14 cellular contexts compared by ENCODE assay signal in the genomic region with DNA sequence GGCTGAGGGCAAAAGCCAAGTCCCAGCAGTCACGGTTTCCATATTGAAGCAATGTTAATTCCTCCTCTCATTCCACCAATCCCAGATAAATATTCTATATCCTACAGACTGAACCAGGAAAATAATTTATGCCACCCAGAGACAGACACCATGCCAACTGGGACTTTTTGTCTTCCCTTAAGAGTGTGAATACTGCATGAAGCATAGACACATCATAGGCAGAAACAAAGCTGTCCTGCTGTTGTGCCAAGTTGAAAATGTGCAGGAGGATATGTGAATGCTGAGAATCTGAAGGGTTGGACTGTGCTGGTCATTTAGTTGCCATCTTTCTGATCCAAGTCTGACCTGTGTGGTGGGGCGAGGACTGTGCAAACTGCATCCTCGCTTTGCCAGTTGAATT. TPM values are rescaled to one million over a fixed set of nuclear protein-coding genes. Genes with fewer than 3 reads are reported as not detected.
A peak's percentile ranks its signal among the peaks of the same experiment; 100 is the strongest.
DNase-seq lines count a peak whose midpoint lies in the region; ATAC-seq and TF ChIP-seq lines count a peak whose summit lies in the region.
"Had no signal": no experiment of that assay in that cellular context is flagged by ENCODE, and none has a peak within 500 bp of the region (broad histone marks: within the 10 kb centered on the region; RNA-seq: fewer than 3 reads in every experiment).

No MANE protein-coding gene starts in this region.

- peak overlapping the region; percentile 42 for H3K4me3 Mint-ChIP-seq in activated T-helper 17 cell treated with anti-CD3 and anti-CD28 coated beads, Interleukin-2, amount 50 U/mL, for 72 hours
- H3K4me3 Mint-ChIP-seq in stimulated activated effector memory CD8-positive, alpha-beta T cell treated with anti-CD3 and anti-CD28 coated beads, Interleukin-12 subunit alpha, Interleukin-12 subunit beta, amount 100 ng/mL, for 72 hours, result no peak overlapping the region
- H3K4me3 Mint-ChIP-seq: B cell had no signal

- H3K9me3 ChIP-seq in left ventricle myocardium inferior (replicated peaks), result peaks cover 7% of the 10 kb centered on the region
- H3K9me3 ChIP-seq in heart left ventricle, result peaks cover 0 to 8% (median 1%) of the 10 kb centered on the region in 12 donors

- H3K36me3 ChIP-seq in left ventricle myocardium inferior (peaks cover 25% of the 10 kb centered on the region), heart left ventricle (peaks cover 0 to 29% (median 12%) of the 10 kb centered on the region in 9 donors)

- H3K4me3 ChIP-seq in left ventricle myocardium inferior (no peak overlapping the region), heart left ventricle (no peak overlapping the region)
- H3K4me3 ChIP-seq: A549 had no signal

- no peaks in the 10 kb centered on the region for H3K27me3 Mint-ChIP-seq in activated T-helper 17 cell treated with anti-CD3 and anti-CD28 coated beads, Interleukin-2, amount 50 U/mL, for 72 hours
- H3K27me3 Mint-ChIP-seq: B cell had no signal

- ATAC-seq in heart left ventricle, result no peak
- no peak for ATAC-seq in activated T-helper 17 cell treated with anti-CD3 and anti-CD28 coated beads, Interleukin-2, amount 50 U/mL, for 72 hours (replicated peaks)
- no peak for ATAC-seq in stimulated activated naive CD8-positive, alpha-beta T cell treated with anti-CD3 and anti-CD28 coated beads, Interleukin-15, Interleukin-2, amounts not matched to agents 100 U/mL and 50 U/mL, for 24 hours
- no peak for ATAC-seq in GM21576 (IDR thresholded peaks at IDR 0.05; ENCODE audit: unreplicated experiment)
- no peak for ATAC-seq in stimulated activated effector memory CD8-positive, alpha-beta T cell treated with anti-CD3 and anti-CD28 coated beads, Interleukin-12 subunit alpha, Interleukin-12 subunit beta, amount 100 ng/mL, for 72 hours
- ATAC-seq: A549 had no signal

- H3K27me3 ChIP-seq in left ventricle myocardium inferior (ENCODE audit: low read depth) (no peaks in the 10 kb centered on the region), heart left ventricle (no peaks in the 10 kb centered on the region)

- peaks cover 86% of the 10 kb centered on the region for H3K4me1 ChIP-seq in left ventricle myocardium inferior
- H3K4me1 ChIP-seq in heart left ventricle, result peaks cover 0 to 48% (median 17%) of the 10 kb centered on the region in 12 donors

- H3K36me3 Mint-ChIP-seq in activated T-helper 17 cell treated with anti-CD3 and anti-CD28 coated beads, Interleukin-2, amount 50 U/mL, for 72 hours (ENCODE audit: low read depth), result peaks cover 97% of the 10 kb centered on the region
- peaks cover 86% of the 10 kb centered on the region for H3K36me3 Mint-ChIP-seq in stimulated activated effector memory CD8-positive, alpha-beta T cell treated with anti-CD3 and anti-CD28 coated beads, Interleukin-12 subunit alpha, Interleukin-12 subunit beta, amount 100 ng/mL, for 72 hours

- intact Hi-C loops in left ventricle myocardium inferior (cut with micrococcal nuclease), result no loop called here
- intact Hi-C loops in heart left ventricle (cut with DNase I), result no loop called here

- H3K4me1 Mint-ChIP-seq in activated T-helper 17 cell treated with anti-CD3 and anti-CD28 coated beads, Interleukin-2, amount 50 U/mL, for 72 hours, result peaks cover 24% of the 10 kb centered on the region
- peaks cover 26% of the 10 kb centered on the region for H3K4me1 Mint-ChIP-seq in stimulated activated effector memory CD8-positive, alpha-beta T cell treated with anti-CD3 and anti-CD28 coated beads, Interleukin-12 subunit alpha, Interleukin-12 subunit beta, amount 100 ng/mL, for 72 hours

- H3K27ac ChIP-seq in left ventricle myocardium inferior (replicated peaks) (peak overlapping the region; percentile 73), heart left ventricle (no peak overlapping the region)

- WGBS in heart left ventricle, 4 donors, result 92 to 98% (median 96%) methylated on average over 3 of the region's 3 CpGs

- TF ChIP-seq CTCF in left ventricle myocardium inferior (IDR thresholded peaks at IDR 0.05; ENCODE audit: borderline replicate concordance) (no peak), heart left ventricle (IDR thresholded peaks at IDR 0.05) (no peak)

- no peak for TF ChIP-seq POLR2A in heart left ventricle (IDR thresholded peaks at IDR 0.05)

- DNase-seq in left ventricle myocardium inferior, result no peak
- no peak for DNase-seq in heart left ventricle
- peak; percentile 58 for DNase-seq in inferior parietal cortex (ENCODE audit: extremely low spot score)
- no peak for DNase-seq in SHP77 treated with DMSO at 0.1 percent for 48 hours (lab: John Stamatoyannopoulos, UW)
- DNase-seq in stimulated activated naive CD8-positive, alpha-beta T cell treated with anti-CD3 and anti-CD28 coated beads, Interleukin-15, Interleukin-2, amounts not matched to agents 100 U/mL and 50 U/mL, for 24 hours, result no peak
- DNase-seq in stimulated activated effector memory CD8-positive, alpha-beta T cell treated with anti-CD3 and anti-CD28 coated beads, Interleukin-12 subunit alpha, Interleukin-12 subunit beta, amount 100 ng/mL, for 72 hours (ENCODE audit: low spot score in 2 of 2), result no peak
- DNase-seq: DMS 273 treated with DMSO at 0.1 percent for 48 hours, MM.1S, NCI-H187 treated with DMSO at 0.1 percent for 48 hours, NCI-H2171 treated with DMSO at 0.1 percent for 48 hours had no signal

- no peaks in the 10 kb centered on the region for H3K9me3 Mint-ChIP-seq in activated T-helper 17 cell treated with anti-CD3 and anti-CD28 coated beads, Interleukin-2, amount 50 U/mL, for 72 hours
- no peaks in the 10 kb centered on the region for H3K9me3 Mint-ChIP-seq in stimulated activated effector memory CD8-positive, alpha-beta T cell treated with anti-CD3 and anti-CD28 coated beads, Interleukin-12 subunit alpha, Interleukin-12 subunit beta, amount 100 ng/mL, for 72 hours

- peak overlapping the region; percentile 72 for H3K27ac Mint-ChIP-seq in activated T-helper 17 cell treated with anti-CD3 and anti-CD28 coated beads, Interleukin-2, amount 50 U/mL, for 72 hours
- H3K27ac Mint-ChIP-seq in stimulated activated effector memory CD8-positive, alpha-beta T cell treated with anti-CD3 and anti-CD28 coated beads, Interleukin-12 subunit alpha, Interleukin-12 subunit beta, amount 100 ng/mL, for 72 hours, result no peak overlapping the region
- H3K27ac Mint-ChIP-seq: B cell had no signal

RNA-seq across cellular contexts. Expression of a gene that starts 37.7 kb away (rescaled TPM):
- total RNA-seq in left ventricle myocardium inferior (22.9 TPM), heart left ventricle (10 to 100 TPM; 17.1 to 40.8 (median 26.4) TPM)
- polyA plus RNA-seq in heart left ventricle, result 10 to 100 TPM; 18.1 to 27.8 TPM
- total RNA-seq in activated T-helper 17 cell treated with anti-CD3 and anti-CD28 coated beads, Interleukin-2, amount 50 U/mL, for 72 hours, result 100 to 1,000 TPM; 112 to 139 TPM
